Comparison of ENCODE assay signal across 13 cellular contexts in genomic region chr22:42340695-42341383, GRCh38.
DNase-seq lines count a peak whose midpoint lies in the region; ATAC-seq, FAIRE-seq and TF ChIP-seq lines count a peak whose summit lies in the region.
"Had no signal": no experiment of that assay in that cellular context is flagged by ENCODE, and none has a peak within 500 bp of the region (broad histone marks: within the 10 kb centered on the region; RNA-seq: fewer than 3 reads in every experiment).

No MANE protein-coding gene starts in this region.

- H3K9me1 ChIP-seq in K562 (ENCODE audit: control insufficient read depth, insufficient read depth, low read length), result no peaks in the 10 kb centered on the region

- ATAC-seq in K562, result no peak
- no peak for ATAC-seq in GM19397 (IDR thresholded peaks at IDR 0.05; ENCODE audit: unreplicated experiment)
- ATAC-seq in T-cell (replicated peaks in 1 of 4), result no peak
- ATAC-seq: activated CD4-positive, CD25-positive, alpha-beta regulatory T cell treated with anti-CD3 and anti-CD28 coated beads, Interleukin-2, amount 50 U/mL, for 24 hours; activated T-cell treated with anti-CD3 and anti-CD28 coated beads, Interleukin-2, amount 50 U/mL, for 72 hours; GM12878 had no signal

- no peak overlapping the region for H2AFZ ChIP-seq in K562 (ENCODE audit: low read depth, low read length)

- no peak overlapping the region for H3K4me3 ChIP-seq in K562
- H3K4me3 ChIP-seq: GM12878, lung had no signal

- no peak overlapping the region for H3K27ac ChIP-seq in K562 (ENCODE audit: extremely low read depth, low read depth, low read length)

- H3K4me3 Mint-ChIP-seq in mesothelial cell of epicardium (peak overlapping the region; percentile 56), T-cell (no peak overlapping the region)
- H3K4me3 Mint-ChIP-seq: activated T-cell treated with anti-CD3 and anti-CD28 coated beads, Interleukin-2, amount 50 U/mL, for 72 hours had no signal

- TF ChIP-seq RAD21 in K562 (CRISPR knock-in tag; conservative IDR thresholded peaks at IDR 0.05 in 1 of 2, IDR thresholded peaks at IDR 0.05 in 1 of 2), result no peak

- no peak overlapping the region for H3K4me2 ChIP-seq in K562 (ENCODE audit: insufficient read depth, low read length)

- peak overlapping the region; percentile 39 for H3K27ac Mint-ChIP-seq in mesothelial cell of epicardium
- H3K27ac Mint-ChIP-seq in T-cell, result no peak overlapping the region
- H3K27ac Mint-ChIP-seq: activated T-cell treated with anti-CD3 and anti-CD28 coated beads, Interleukin-2, amount 50 U/mL, for 72 hours had no signal

- WGBS in K562 (ENCODE audit: insufficient coverage, low coverage, missing lambda C conversion rate), result 31% methylated on average over 18 of the region's 29 CpGs

- no TSS peak for BruUV-seq in K562 (replicated peaks; lab: Mats Ljungman, UMichigan)

- H3K27me3 ChIP-seq in K562 (ENCODE audit: control insufficient read depth in 2 of 2, insufficient read depth in 2 of 2, low read length in 2 of 2), result peaks cover 0 to 8% of the 10 kb centered on the region in 2 experiments; a peak in 3 of 5 replicates

- TF ChIP-seq EP300 in K562 (IDR thresholded peaks at IDR 0.05; ENCODE audit: low read length), result no peak

- POLR2A ChIA-PET in K562 (lab: Yijun Ruan, JAX) (interaction anchor here (0.5 kb wide), 1 partner anchor 884 kb away, joined by 3 read pairs; no protein-coding TSS in a partner anchor), T-cell (lab: Charles Lee) (no interaction called here)

- CTCF ChIA-PET in K562 (lab: Yijun Ruan, JAX; ENCODE audit: low intra/inter-chr PET ratio), result no interaction called here
- CTCF ChIA-PET in T-cell (lab: Charles Lee), result no interaction called here

- H4K20me1 ChIP-seq in K562 (replicated peaks; ENCODE audit: control insufficient read depth, insufficient read depth, low read length), result peaks cover 9% of the 10 kb centered on the region; the same call in 1 of the 2 replicates

- H3K36me3 Mint-ChIP-seq in mesothelial cell of epicardium, result no peaks in the 10 kb centered on the region
- no peaks in the 10 kb centered on the region for H3K36me3 Mint-ChIP-seq in T-cell
- H3K36me3 Mint-ChIP-seq: CD4-positive, alpha-beta memory T cell had no signal

- H3K9me3 Mint-ChIP-seq in mesothelial cell of epicardium (no peaks in the 10 kb centered on the region), T-cell (no peaks in the 10 kb centered on the region)
- H3K9me3 Mint-ChIP-seq: activated T-cell treated with anti-CD3 and anti-CD28 coated beads, Interleukin-2, amount 50 U/mL, for 72 hours; CD4-positive, alpha-beta memory T cell had no signal

- FAIRE-seq in K562 (lab: Jason Lieb, UNC), result no peak
- FAIRE-seq: GM12878 had no signal

- no peaks in the 10 kb centered on the region for H3K9me3 ChIP-seq in K562 (replicated peaks; ENCODE audit: control insufficient read depth, insufficient read depth, low read depth, low read length)

- H3K4me1 ChIP-seq in K562 (replicated peaks in 1 of 2; ENCODE audit: control insufficient read depth in 2 of 2, insufficient read depth in 2 of 2, low read length in 2 of 2), result peaks cover 0 to 27% of the 10 kb centered on the region in 2 experiments; a peak in 2 of 5 replicates

- peak overlapping the region in 1 of 2 experiments; percentile 35; a peak in 2 of 4 replicates for H3K9ac ChIP-seq in K562 (ENCODE audit: insufficient read depth in 1 of 2, low read depth in 2 of 2, low read length in 2 of 2)

- TF ChIP-seq POLR2A in K562 (conservative IDR thresholded peaks at IDR 0.05), result no peak

- H3K27me3 Mint-ChIP-seq in mesothelial cell of epicardium (ENCODE audit: low read depth) (peaks cover 25% of the 10 kb centered on the region), T-cell (peaks cover 0 to 4% of the 10 kb centered on the region in 2 donors)
- H3K27me3 Mint-ChIP-seq: CD4-positive, alpha-beta memory T cell had no signal

- TF ChIP-seq CTCF in K562 (IDR thresholded peaks at IDR 0.05 in 2 of 3, conservative IDR thresholded peaks at IDR 0.05 in 1 of 3; ENCODE audit: insufficient read depth in 2 of 3, low read depth in 1 of 3, low read length in 3 of 3) (no peak), mesothelial cell of epicardium (IDR thresholded peaks at IDR 0.05; ENCODE audit: unreplicated experiment) (no peak)

- in situ Hi-C loops in K562 (cut with MboI), result no loop called here

- intact Hi-C loops in K562 (cut with micrococcal nuclease), result no loop called here

- H3K79me2 ChIP-seq in K562 (ENCODE audit: control insufficient read depth, insufficient read depth, low read length), result no peaks in the 10 kb centered on the region

- DNase-seq in DMS153 (lab: John Stamatoyannopoulos, UW) (peak; percentile 23), NCI-H1417 (lab: John Stamatoyannopoulos, UW) (peak; percentile 30 to 94 (median 87)), K562 (ENCODE audit: extremely low read depth in 1 of 4, low spot score in 3 of 4) (peak in 1 of 4 experiments; percentile 20), mesothelial cell of epicardium (ENCODE audit: low spot score in 2 of 2, unreplicated experiment in 2 of 2) (peak in 1 of 2 experiments; percentile 66), midbrain (lab: John Stamatoyannopoulos, UW) (no peak), T-cell (no peak)
- no peak for DNase-seq in stimulated activated CD4-positive, alpha-beta T cell treated with anti-CD3 and anti-CD28 coated beads, Interleukin-15, amount 100 ng/mL, for 24 hours
- DNase-seq: activated T-cell treated with anti-CD3 and anti-CD28 coated beads, Interleukin-2, amount 50 U/mL, for 72 hours; CD4-positive, alpha-beta memory T cell had no signal

- H3K4me1 Mint-ChIP-seq in mesothelial cell of epicardium, result peaks cover 27% of the 10 kb centered on the region
- peaks cover 16 to 28% (median 21%) of the 10 kb centered on the region in 3 donors for H3K4me1 Mint-ChIP-seq in T-cell

- no peaks in the 10 kb centered on the region for H3K36me3 ChIP-seq in K562 (ENCODE audit: control insufficient read depth, insufficient read depth, low read length)

TF ChIP-seq in K562, 482 proteins besides CTCF, POLR2A, EP300 and RAD21:
- TF ChIP-seq PKNOX1 (IDR thresholded peaks at IDR 0.05) (peak; percentile 16; the same call in 1 of the 2 replicates), MEIS2 (IDR thresholded peaks at IDR 0.05; ENCODE audit: partially characterized antibody) (peak; percentile 70), CTBP1 (IDR thresholded peaks at IDR 0.05; ENCODE audit: borderline replicate concordance) (no peak), KDM1A (IDR thresholded peaks at IDR 0.05) (peak in 1 of 2 experiments; percentile 11; a peak in 1 of 4 replicates), ZNF584 (CRISPR knock-in tag; IDR thresholded peaks at IDR 0.05; ENCODE audit: low read depth) (no peak), TEAD2 (tag; IDR thresholded peaks at IDR 0.05) (no peak), PHF20 (IDR thresholded peaks at IDR 0.05; ENCODE audit: partially characterized antibody) (no peak), NFIC (IDR thresholded peaks at IDR 0.05) (peak; percentile 68), NR4A1 (CRISPR knock-in tag; IDR thresholded peaks at IDR 0.05) (no peak), NR4A1 (tag; IDR thresholded peaks at IDR 0.05) (no peak), ZNF324 (CRISPR knock-in tag; IDR thresholded peaks at IDR 0.05) (no peak), SP2 (IDR thresholded peaks at IDR 0.05; ENCODE audit: extremely low read depth, low read depth, low read length, poor library complexity, severe bottlenecking) (no peak), ZNF766 (CRISPR knock-in tag; conservative IDR thresholded peaks at IDR 0.05) (no peak)
- TF ChIP-seq, protein P1, sequence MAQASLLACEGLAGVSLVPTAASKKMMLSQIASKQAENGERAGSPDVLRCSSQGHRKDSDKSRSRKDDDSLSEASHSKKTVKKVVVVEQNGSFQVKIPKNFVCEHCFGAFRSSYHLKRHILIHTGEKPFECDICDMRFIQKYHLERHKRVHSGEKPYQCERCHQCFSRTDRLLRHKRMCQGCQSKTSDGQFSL (CRISPR knock-in tag; IDR thresholded peaks at IDR 0.05), result no peak
- TF ChIP-seq, protein P1 (tag; IDR thresholded peaks at IDR 0.05), result no peak
- TF ChIP-seq, protein P2, sequence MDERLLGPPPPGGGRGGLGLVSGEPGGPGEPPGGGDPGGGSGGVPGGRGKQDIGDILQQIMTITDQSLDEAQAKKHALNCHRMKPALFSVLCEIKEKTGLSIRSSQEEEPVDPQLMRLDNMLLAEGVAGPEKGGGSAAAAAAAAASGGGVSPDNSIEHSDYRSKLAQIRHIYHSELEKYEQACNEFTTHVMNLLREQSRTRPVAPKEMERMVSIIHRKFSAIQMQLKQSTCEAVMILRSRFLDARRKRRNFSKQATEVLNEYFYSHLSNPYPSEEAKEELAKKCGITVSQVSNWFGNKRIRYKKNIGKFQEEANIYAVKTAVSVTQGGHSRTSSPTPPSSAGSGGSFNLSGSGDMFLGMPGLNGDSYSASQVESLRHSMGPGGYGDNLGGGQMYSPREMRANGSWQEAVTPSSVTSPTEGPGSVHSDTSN (CRISPR knock-in tag; IDR thresholded peaks at IDR 0.05; ENCODE audit: low read depth), result no peak
- TF ChIP-seq, protein P2 (tag; conservative IDR thresholded peaks at IDR 0.05; ENCODE audit: low read depth), result peak; percentile 74

Comparison
In these comparisons a context has a peak if more than half of its experiments do, and no peak if none do; other contexts are left out.
1. DNase-seq: peak in DMS153 (single experiment) and NCI-H1417 (3 of 3); none in stimulated activated CD4-positive, alpha-beta T cell treated with anti-CD3 and anti-CD28 coated beads, Interleukin-15, amount 100 ng/mL, for 24 hours (single experiment), midbrain (single experiment) and T-cell (0 of 34).